In the genomic region with DNA sequence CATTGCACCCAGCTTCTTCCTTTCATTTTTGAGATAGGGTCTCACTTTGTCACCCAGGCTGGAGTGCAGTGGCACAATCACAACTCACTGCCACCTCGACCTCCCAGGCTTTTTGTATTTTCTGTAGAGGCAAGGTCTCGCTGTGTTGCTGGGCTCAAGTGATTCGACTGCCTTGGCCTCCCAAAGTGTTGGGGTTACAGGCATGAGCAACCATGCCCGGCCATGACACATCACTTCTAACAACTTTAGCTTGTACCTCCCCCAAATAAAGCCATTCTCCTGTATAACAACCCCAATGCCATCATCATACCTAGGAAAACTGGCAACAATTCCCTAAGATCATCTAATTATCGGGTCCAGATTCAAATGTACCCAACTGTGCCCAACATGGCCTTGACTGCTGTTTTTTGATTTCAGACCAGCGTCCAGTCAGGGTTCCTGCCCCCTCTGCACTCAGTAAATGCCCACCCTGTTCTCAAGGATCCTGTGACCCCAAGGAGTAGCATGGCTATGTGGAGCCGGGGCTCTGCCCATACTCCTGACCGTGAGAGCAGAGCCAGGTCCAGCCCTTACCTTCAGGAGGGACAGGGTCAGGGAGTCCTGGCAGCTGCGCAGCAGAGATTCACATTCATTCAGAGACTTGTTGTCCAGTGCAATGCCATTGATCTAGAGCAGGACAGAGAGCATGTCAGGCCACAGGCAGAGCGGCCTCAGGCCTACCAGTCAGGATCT, we compare ENCODE assay signal across 21 cellular contexts.
"Had no signal": no experiment of that assay in that cellular context is flagged by ENCODE, and none has a peak within 500 bp of the region (broad histone marks: within the 10 kb centered on the region; RNA-seq: fewer than 3 reads in every experiment).

No MANE protein-coding gene starts in this region.

- H3K4me1 ChIP-seq: left ventricle myocardium inferior, testis, vagina had no signal

- H3K9me3 ChIP-seq: left ventricle myocardium inferior, testis, vagina had no signal

- H3K9me3 Mint-ChIP-seq: activated naive CD4-positive, alpha-beta T cell treated with anti-CD3 and anti-CD28 coated beads for 36 hours; activated naive CD8-positive, alpha-beta T cell treated with anti-CD3 and anti-CD28 coated beads, Interleukin-2, amount 10 ng/mL, durations not matched to agents 7 days and 5 days; type B pancreatic cell had no signal

- H3K4me3 Mint-ChIP-seq: activated naive CD4-positive, alpha-beta T cell treated with anti-CD3 and anti-CD28 coated beads for 36 hours; activated naive CD8-positive, alpha-beta T cell treated with anti-CD3 and anti-CD28 coated beads, Interleukin-2, amount 10 ng/mL, durations not matched to agents 7 days and 5 days; type B pancreatic cell had no signal

- H3K36me3 Mint-ChIP-seq: activated naive CD8-positive, alpha-beta T cell treated with anti-CD3 and anti-CD28 coated beads, Interleukin-2, amount 10 ng/mL, durations not matched to agents 7 days and 5 days had no signal

- H3K27me3 Mint-ChIP-seq: activated naive CD8-positive, alpha-beta T cell treated with anti-CD3 and anti-CD28 coated beads, Interleukin-2, amount 10 ng/mL, durations not matched to agents 7 days and 5 days; type B pancreatic cell had no signal

- H3K27ac ChIP-seq: left ventricle myocardium inferior, testis, vagina, VCaP had no signal

- H3K27me3 ChIP-seq: testis, vagina had no signal

- ATAC-seq: activated CD4-positive, CD25-positive, alpha-beta regulatory T cell treated with anti-CD3 and anti-CD28 coated beads, Interleukin-2, amount 50 U/mL, for 24 hours; sciatic nerve had no signal

- H3K4me3 ChIP-seq: left ventricle myocardium inferior, testis, vagina had no signal

- H3K27ac Mint-ChIP-seq: activated naive CD4-positive, alpha-beta T cell treated with anti-CD3 and anti-CD28 coated beads for 36 hours; activated naive CD8-positive, alpha-beta T cell treated with anti-CD3 and anti-CD28 coated beads, Interleukin-2, amount 10 ng/mL, durations not matched to agents 7 days and 5 days; type B pancreatic cell had no signal

- DNase-seq: activated CD4-positive, alpha-beta T cell treated with anti-CD3 and anti-CD28 coated beads, Interleukin-2, amount 50 U/mL, for 1 hour; activated CD8-positive, alpha-beta memory T cell treated with anti-CD3 and anti-CD28 coated beads, Interleukin-2, amount 50 U/mL, for 48 hours; activated effector memory CD4-positive, alpha-beta T cell treated with Interleukin-2 at 50 U/mL for 16 hours; activated naive CD4-positive, alpha-beta T cell treated with anti-CD3 and anti-CD28 coated beads for 36 hours; activated naive CD8-positive, alpha-beta T cell treated with anti-CD3 and anti-CD28 coated beads, Interleukin-2, amount 10 ng/mL, durations not matched to agents 7 days and 5 days; activated T-cell treated with anti-CD3 and anti-CD28 coated beads, Interleukin-2, amount 50 U/mL, for 48 hours; amniotic stem cell; cerebellar nuclear complex; cortex of kidney; erythroblast; foreskin fibroblast; left ventricle myocardium inferior; nucleus accumbens; stimulated activated CD4-positive, alpha-beta T cell treated with anti-CD3 and anti-CD28 coated beads, Interleukin-15, amount 100 ng/mL, for 24 hours; stimulated activated naive CD4-positive, alpha-beta T cell; testis had no signal
